In the genomic region with DNA sequence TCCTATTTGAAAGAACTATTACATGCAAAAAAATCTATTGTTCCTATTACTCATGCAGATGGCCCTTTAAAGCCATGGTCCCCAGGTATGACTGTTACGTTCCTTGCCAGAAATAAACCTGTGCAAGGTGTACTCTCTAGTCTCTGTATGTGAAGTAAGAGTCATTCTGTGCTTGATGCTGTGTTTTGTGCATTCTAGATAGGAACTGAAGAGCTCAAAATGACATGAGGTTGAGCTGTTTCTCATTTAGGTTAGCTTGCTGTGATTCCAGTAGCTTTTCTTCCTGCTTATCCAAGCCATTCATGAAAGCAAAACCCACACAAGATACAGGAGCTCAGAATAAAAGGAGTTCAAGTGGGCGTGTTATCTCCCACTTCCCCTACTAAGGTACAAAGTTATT, we compare ENCODE assay signal across 24 cellular contexts.
DNase-seq lines count a peak whose midpoint lies in the region; ATAC-seq and TF ChIP-seq lines count a peak whose summit lies in the region.
"Had no signal": no experiment of that assay in that cellular context is flagged by ENCODE, and none has a peak within 500 bp of the region (broad histone marks: within the 10 kb centered on the region; RNA-seq: fewer than 3 reads in every experiment).

No MANE protein-coding gene starts in this region.

- H3K4me3 ChIP-seq in OCI-LY3 (ENCODE audit: low read length) (no peak overlapping the region), iPS-20b (ENCODE audit: low read length) (no peak overlapping the region; the same call in 1 of the 2 replicates), lower lobe of right lung (no peak overlapping the region)
- H3K4me3 ChIP-seq: A549, HAP-1 had no signal

- peaks cover 7% of the 10 kb centered on the region for H3K4me1 ChIP-seq in OCI-LY3 (ENCODE audit: low read length)
- peaks cover 46% of the 10 kb centered on the region for H3K4me1 ChIP-seq in iPS-20b (ENCODE audit: insufficient read depth, low read length)
- no peaks in the 10 kb centered on the region for H3K4me1 ChIP-seq in lower lobe of right lung

- no peak for TF ChIP-seq CTCF in OCI-LY3 (IDR thresholded peaks at IDR 0.05; ENCODE audit: low read depth, low read length)
- TF ChIP-seq CTCF in lower lobe of right lung (IDR thresholded peaks at IDR 0.05), result no peak

- H3K4me2 ChIP-seq in OCI-LY3 (ENCODE audit: low read length), result peak overlapping the region; percentile 10
- H3K4me2 ChIP-seq: A549 had no signal

- H3K27ac ChIP-seq in OCI-LY3 (ENCODE audit: low read length), result no peak overlapping the region
- no peak overlapping the region for H3K27ac ChIP-seq in iPS-20b (ENCODE audit: low read length)
- no peak overlapping the region for H3K27ac ChIP-seq in lower lobe of right lung
- H3K27ac ChIP-seq: RWPE1 had no signal

- H3K36me3 ChIP-seq in OCI-LY3 (replicated peaks; ENCODE audit: low read depth, low read length) (no peaks in the 10 kb centered on the region), iPS-20b (ENCODE audit: insufficient read depth, low read depth, low read length) (peaks cover 28% of the 10 kb centered on the region), lower lobe of right lung (peaks cover 22% of the 10 kb centered on the region)

- no peak for DNase-seq in globus pallidus (ENCODE audit: low spot score)
- no peak for DNase-seq in lower lobe of right lung
- DNase-seq in activated CD4-positive, CD25-positive, alpha-beta regulatory T cell treated with anti-CD3 and anti-CD28 coated beads, Interleukin-2, amount 50 U/mL, for 72 hours, result no peak
- DNase-seq: C1 segment of cervical spinal cord; CD8-positive, alpha-beta memory T cell; DMS 273 treated with DMSO at 0.1 percent for 48 hours; DMS79; EL; GDM1; IMR-90; KG1; MM.1S; NCI-H2029 treated with DMSO at 0.1 percent for 48 hours; NCI-H2227 treated with DMSO at 0.1 percent for 48 hours; NCI-H526 treated with DMSO at 0.1 percent for 48 hours; SHP77 had no signal

- no peaks in the 10 kb centered on the region for H4K20me1 ChIP-seq in OCI-LY3 (ENCODE audit: insufficient read depth, low read length)

- H3K9ac ChIP-seq in OCI-LY3 (ENCODE audit: low read length) (no peak overlapping the region), iPS-20b (ENCODE audit: low read depth, low read length) (peak overlapping the region; percentile 64; the same call in 1 of the 2 replicates)

- intact Hi-C loops in lower lobe of right lung (cut with DNase I), result no loop called here

- ATAC-seq in GM18868 (IDR thresholded peaks at IDR 0.05; ENCODE audit: unreplicated experiment) (peak; percentile 45), GM21528 (IDR thresholded peaks at IDR 0.05; ENCODE audit: low FRiP score, unreplicated experiment) (no peak), lower lobe of right lung (no peak)
- ATAC-seq: A549, Panc1 had no signal

- H3K27me3 ChIP-seq in OCI-LY3 (ENCODE audit: low read depth, low read length) (no peaks in the 10 kb centered on the region), iPS-20b (ENCODE audit: insufficient read depth, low read length) (no peaks in the 10 kb centered on the region), lower lobe of right lung (ENCODE audit: low read depth) (no peaks in the 10 kb centered on the region)

- H2AFZ ChIP-seq in OCI-LY3 (ENCODE audit: low read depth, low read length), result no peak overlapping the region

- no peaks in the 10 kb centered on the region for H3K79me2 ChIP-seq in OCI-LY3 (ENCODE audit: low read length)

- H3K9me3 ChIP-seq in OCI-LY3 (ENCODE audit: insufficient read depth, low read length), result no peaks in the 10 kb centered on the region
- H3K9me3 ChIP-seq in iPS-20b (ENCODE audit: insufficient read depth, low read depth, low read length), result no peaks in the 10 kb centered on the region
- H3K9me3 ChIP-seq in lower lobe of right lung, result no peaks in the 10 kb centered on the region
- H3K9me3 ChIP-seq: HAP-1 had no signal
